ENCODE assay signal across 13 cellular contexts in the genomic region with DNA sequence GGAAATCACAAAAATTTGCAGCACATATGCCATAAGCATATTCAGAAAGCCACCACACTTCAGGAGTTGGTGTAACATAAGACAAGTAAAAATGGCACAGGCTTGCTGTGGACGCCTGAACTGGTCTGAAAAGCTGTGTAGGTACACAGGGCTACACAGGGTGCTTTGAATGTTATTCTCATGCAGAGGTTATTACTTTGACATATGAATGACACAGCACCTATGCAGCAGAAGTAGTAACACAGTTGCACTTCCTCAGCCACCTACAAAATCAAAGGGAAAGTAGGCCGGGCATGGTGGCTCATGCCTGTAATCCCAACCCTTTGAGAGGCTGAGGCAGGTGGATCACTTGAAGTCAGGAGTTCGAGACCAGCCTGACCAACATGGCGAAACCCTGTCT. TPM values are rescaled to one million over a fixed set of nuclear protein-coding genes. Genes with fewer than 3 reads are reported as not detected.
DNase-seq lines count a peak whose midpoint lies in the region; ATAC-seq lines count a peak whose summit lies in the region.
"Had no signal": no experiment of that assay in that cellular context is flagged by ENCODE, and none has a peak within 500 bp of the region (broad histone marks: within the 10 kb centered on the region; RNA-seq: fewer than 3 reads in every experiment).

No MANE protein-coding gene starts in this region.

- H3K27ac Mint-ChIP-seq in activated naive CD8-positive, alpha-beta T cell treated with anti-CD3 and anti-CD28 coated beads for 36 hours, result peak overlapping the region; percentile 83
- peak overlapping the region; percentile 92 for H3K27ac Mint-ChIP-seq in stimulated activated naive B cell treated with anti-CD40 and anti-IgM and Interleukin-4, amounts not matched to agents 10 μg/mL and 1 μg/mL and 100 μg/mL, for 72 hours
- H3K27ac Mint-ChIP-seq: H9 had no signal

- H3K4me1 Mint-ChIP-seq in activated naive CD8-positive, alpha-beta T cell treated with anti-CD3 and anti-CD28 coated beads for 36 hours, result peaks cover 31% of the 10 kb centered on the region
- peaks cover 36 to 82% of the 10 kb centered on the region in 2 donors for H3K4me1 Mint-ChIP-seq in stimulated activated naive B cell treated with anti-CD40 and anti-IgM and Interleukin-4, amounts not matched to agents 10 μg/mL and 1 μg/mL and 100 μg/mL, for 72 hours

- peaks cover 5% of the 10 kb centered on the region for H3K9me3 Mint-ChIP-seq in activated naive CD8-positive, alpha-beta T cell treated with anti-CD3 and anti-CD28 coated beads for 36 hours
- H3K9me3 Mint-ChIP-seq in stimulated activated naive B cell treated with anti-CD40 and anti-IgM and Interleukin-4, amounts not matched to agents 10 μg/mL and 1 μg/mL and 100 μg/mL, for 72 hours, result peaks cover 0 to 4% of the 10 kb centered on the region in 2 donors

- peak; percentile 64 to 67 for ATAC-seq in stimulated activated naive B cell treated with anti-CD40 and anti-IgM and Interleukin-4, amounts not matched to agents 10 μg/mL and 1 μg/mL and 100 μg/mL, for 72 hours (replicated peaks)

- no peaks in the 10 kb centered on the region for H3K27me3 Mint-ChIP-seq in activated naive CD8-positive, alpha-beta T cell treated with anti-CD3 and anti-CD28 coated beads for 36 hours
- H3K27me3 Mint-ChIP-seq in stimulated activated naive B cell treated with anti-CD40 and anti-IgM and Interleukin-4, amounts not matched to agents 10 μg/mL and 1 μg/mL and 100 μg/mL, for 72 hours, result no peaks in the 10 kb centered on the region

- peak; percentile 15 for DNase-seq in stimulated activated CD4-positive, alpha-beta T cell treated with anti-CD3 and anti-CD28 coated beads, Interleukin-15, amount 100 ng/mL, for 24 hours
- DNase-seq in stimulated activated CD4-positive, alpha-beta T cell treated with anti-CD3 and anti-CD28 coated beads, Interleukin-4, amount 100 ng/mL, for 4 hours, result no peak
- peak; percentile 48 for DNase-seq in RPMI8226
- DNase-seq in activated naive CD8-positive, alpha-beta T cell treated with anti-CD3 and anti-CD28 coated beads for 36 hours, result no peak
- DNase-seq in stimulated activated naive B cell treated with anti-CD40 and anti-IgM and Interleukin-4, amounts not matched to agents 10 μg/mL and 1 μg/mL and 100 μg/mL, for 72 hours, result no peak
- no peak for DNase-seq in NCI-H774 (lab: John Stamatoyannopoulos, UW)
- no peak for DNase-seq in DMS53 (lab: John Stamatoyannopoulos, UW)
- DNase-seq: H9, NCI-H1105 treated with DMSO at 0.1 percent for 48 hours, NCI-H187, NCI-H446, NCI-H748 treated with DMSO at 0.1 percent for 48 hours, Peyer's patch had no signal

- H3K36me3 Mint-ChIP-seq in activated naive CD8-positive, alpha-beta T cell treated with anti-CD3 and anti-CD28 coated beads for 36 hours, result peaks cover 9% of the 10 kb centered on the region
- H3K36me3 Mint-ChIP-seq in stimulated activated naive B cell treated with anti-CD40 and anti-IgM and Interleukin-4, amounts not matched to agents 10 μg/mL and 1 μg/mL and 100 μg/mL, for 72 hours, result peaks cover 12 to 31% of the 10 kb centered on the region in 2 donors

- no peak overlapping the region for H3K4me3 Mint-ChIP-seq in activated naive CD8-positive, alpha-beta T cell treated with anti-CD3 and anti-CD28 coated beads for 36 hours
- peak overlapping the region in 1 of 2 donors; percentile 61 for H3K4me3 Mint-ChIP-seq in stimulated activated naive B cell treated with anti-CD40 and anti-IgM and Interleukin-4, amounts not matched to agents 10 μg/mL and 1 μg/mL and 100 μg/mL, for 72 hours
- H3K4me3 Mint-ChIP-seq: H9 had no signal

RNA-seq across cellular contexts. Expression of a gene that starts 54.5 kb away (rescaled TPM):
- total RNA-seq in activated naive CD8-positive, alpha-beta T cell treated with anti-CD3 and anti-CD28 coated beads for 36 hours, result 1 to 10 TPM; 5.4 to 5.5 TPM

RNA-seq across cellular contexts. Expression of a gene that starts 55.0 kb away (rescaled TPM):
- under 1 TPM; 0.34 to 0.37 TPM for total RNA-seq in activated naive CD8-positive, alpha-beta T cell treated with anti-CD3 and anti-CD28 coated beads for 36 hours

Comparison
In these comparisons a context has a peak if more than half of its experiments do, and no peak if none do; other contexts are left out.
1. DNase-seq: peak in stimulated activated CD4-positive, alpha-beta T cell treated with anti-CD3 and anti-CD28 coated beads, Interleukin-15, amount 100 ng/mL, for 24 hours (single experiment) and RPMI8226 (single experiment); none in stimulated activated CD4-positive, alpha-beta T cell treated with anti-CD3 and anti-CD28 coated beads, Interleukin-4, amount 100 ng/mL, for 4 hours (0 of 2), activated naive CD8-positive, alpha-beta T cell treated with anti-CD3 and anti-CD28 coated beads for 36 hours (single experiment), stimulated activated naive B cell treated with anti-CD40 and anti-IgM and Interleukin-4, amounts not matched to agents 10 μg/mL and 1 μg/mL and 100 μg/mL, for 72 hours (single experiment), NCI-H774 (single experiment) and DMS53 (single experiment).